Comparison of ENCODE assay signal across 1 cellular context in the genomic region with DNA sequence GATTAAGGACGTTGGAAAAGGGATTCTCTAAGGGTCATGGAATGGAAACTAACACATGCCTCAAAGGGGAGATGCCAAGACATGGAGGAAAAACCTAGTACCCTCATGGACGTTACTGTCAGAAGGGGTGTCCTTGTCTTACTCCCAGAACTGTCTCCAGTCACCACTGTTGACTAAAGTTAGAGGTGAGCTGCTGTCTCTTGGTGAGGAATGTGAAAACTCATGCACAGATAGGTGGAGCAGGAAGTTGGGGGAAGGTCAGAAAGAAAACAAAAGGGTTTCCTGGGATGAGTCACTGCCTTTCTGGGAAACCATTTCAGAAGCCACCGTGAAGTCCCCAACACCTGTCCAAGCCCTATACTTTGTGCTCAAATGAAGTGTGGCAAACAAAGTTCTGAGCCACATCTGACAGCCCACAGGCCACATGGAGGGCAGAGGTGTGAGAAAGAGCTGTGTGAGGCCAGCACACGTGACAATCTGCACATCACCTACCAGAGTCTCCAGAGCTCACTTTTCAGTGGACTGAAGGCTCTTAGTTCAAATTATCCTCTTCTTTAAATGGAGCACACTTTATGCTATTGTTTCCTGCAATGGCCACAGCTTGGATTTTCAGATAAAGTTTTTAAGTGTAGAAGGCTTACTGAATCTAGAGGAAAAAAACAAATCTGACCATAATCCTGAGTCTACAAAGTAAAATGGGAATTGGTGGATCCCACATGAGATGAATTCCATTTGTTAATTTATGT.
A peak's percentile ranks its signal among the peaks of the same experiment; 100 is the strongest.
TF ChIP-seq lines count a peak whose summit lies in the region.

No MANE protein-coding gene starts in this region.

TF ChIP-seq in GM12878, 131 proteins besides CTCF, POLR2A, EP300 and RAD21 (continued from another document):
- TF ChIP-seq ETV6 (conservative IDR thresholded peaks at IDR 0.05 in 1 of 2, IDR thresholded peaks at IDR 0.05 in 1 of 2; ENCODE audit: borderline replicate concordance in 1 of 2, low read depth in 1 of 2) (peak in 1 of 2 experiments; percentile 78; a peak in 1 of 4 replicates), SMAD1 (IDR thresholded peaks at IDR 0.05; ENCODE audit: low read depth, partially characterized antibody) (peak; percentile 40), NR2C1 (IDR thresholded peaks at IDR 0.05) (no peak), POLR2AphosphoS5 (IDR thresholded peaks at IDR 0.05; ENCODE audit: low read length) (no peak), HDGF (IDR thresholded peaks at IDR 0.05) (0 out of 2 replicates have a peak, but pooled peaks have one; percentile 16), JUNB (IDR thresholded peaks at IDR 0.05) (peak; percentile 85), DPF2 (IDR thresholded peaks at IDR 0.05) (peak; percentile 97), YY1 (IDR thresholded peaks at IDR 0.05; ENCODE audit: low read depth, low read length) (no peak; the same call in 1 of the 2 replicates), ATF7 (IDR thresholded peaks at IDR 0.05; ENCODE audit: low read depth) (peak; percentile 89), SUPT20H (IDR thresholded peaks at IDR 0.05; ENCODE audit: borderline replicate concordance, control insufficient read depth, low read depth, low read length) (no peak), KDM1A (IDR thresholded peaks at IDR 0.05; ENCODE audit: borderline replicate concordance) (no peak), SMAD5 (IDR thresholded peaks at IDR 0.05; ENCODE audit: low read depth) (no peak), MTA3 (IDR thresholded peaks at IDR 0.05; ENCODE audit: borderline replicate concordance, low read length) (peak; percentile 41; the same call in 1 of the 2 replicates), IKZF1 (conservative IDR thresholded peaks at IDR 0.05) (peak; percentile 97), RUNX3 (IDR thresholded peaks at IDR 0.05; ENCODE audit: low read length) (peak; percentile 99), SREBF2 (IDR thresholded peaks at IDR 0.05; ENCODE audit: low read length) (no peak), PAX5 (IDR thresholded peaks at IDR 0.05; ENCODE audit: borderline replicate concordance, low read depth, low read length) (peak; percentile 92), JUND (IDR thresholded peaks at IDR 0.05; ENCODE audit: low read depth, low read length) (peak; percentile 87), NR2F1 (conservative IDR thresholded peaks at IDR 0.05) (peak; percentile 98), EED (IDR thresholded peaks at IDR 0.05; ENCODE audit: low read depth) (peak; percentile 90; the same call in 1 of the 2 replicates), FOS (IDR thresholded peaks at IDR 0.05; ENCODE audit: borderline replicate concordance, extremely low read depth, insufficient read length) (no peak), CHD4 (IDR thresholded peaks at IDR 0.05) (no peak), CREB1 (IDR thresholded peaks at IDR 0.05; ENCODE audit: low read depth) (peak; percentile 45; the same call in 1 of the 2 replicates)
- TF ChIP-seq, protein P1, sequence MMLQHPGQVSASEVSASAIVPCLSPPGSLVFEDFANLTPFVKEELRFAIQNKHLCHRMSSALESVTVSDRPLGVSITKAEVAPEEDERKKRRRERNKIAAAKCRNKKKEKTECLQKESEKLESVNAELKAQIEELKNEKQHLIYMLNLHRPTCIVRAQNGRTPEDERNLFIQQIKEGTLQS (IDR thresholded peaks at IDR 0.05; ENCODE audit: borderline replicate concordance, extremely low read depth, low read depth, low read length), result peak; percentile 32; the same call in 1 of the 2 replicates
- TF ChIP-seq, protein P2, sequence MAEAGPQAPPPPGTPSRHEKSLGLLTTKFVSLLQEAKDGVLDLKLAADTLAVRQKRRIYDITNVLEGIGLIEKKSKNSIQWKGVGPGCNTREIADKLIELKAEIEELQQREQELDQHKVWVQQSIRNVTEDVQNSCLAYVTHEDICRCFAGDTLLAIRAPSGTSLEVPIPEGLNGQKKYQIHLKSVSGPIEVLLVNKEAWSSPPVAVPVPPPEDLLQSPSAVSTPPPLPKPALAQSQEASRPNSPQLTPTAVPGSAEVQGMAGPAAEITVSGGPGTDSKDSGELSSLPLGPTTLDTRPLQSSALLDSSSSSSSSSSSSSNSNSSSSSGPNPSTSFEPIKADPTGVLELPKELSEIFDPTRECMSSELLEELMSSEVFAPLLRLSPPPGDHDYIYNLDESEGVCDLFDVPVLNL (IDR thresholded peaks at IDR 0.05; ENCODE audit: low read depth, low read length), result no peak
